16 cellular contexts compared by ENCODE assay signal in the genomic region with DNA sequence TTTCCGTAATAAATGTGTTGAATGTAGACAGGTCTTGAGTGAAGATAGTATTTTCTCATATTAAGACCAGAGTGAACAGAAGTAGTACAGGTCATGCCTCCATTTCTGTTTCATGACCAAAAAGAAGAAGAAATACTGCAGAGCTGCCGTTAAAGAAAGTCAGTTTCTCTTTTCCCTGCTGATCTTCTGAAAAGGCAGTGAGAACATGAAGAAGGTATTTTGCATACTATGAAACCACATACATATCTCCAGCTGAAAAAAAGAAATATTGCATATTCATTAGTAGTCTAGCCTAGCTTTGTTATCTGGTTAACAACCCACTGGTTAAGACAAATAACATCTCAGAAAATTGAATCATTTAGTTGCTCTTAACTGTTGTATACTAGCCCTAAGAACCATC.
DNase-seq lines count a peak whose midpoint lies in the region; ATAC-seq and TF ChIP-seq lines count a peak whose summit lies in the region.
"Had no signal": no experiment of that assay in that cellular context is flagged by ENCODE, and none has a peak within 500 bp of the region (broad histone marks: within the 10 kb centered on the region; RNA-seq: fewer than 3 reads in every experiment).

No MANE protein-coding gene starts in this region.

- POLR2A ChIA-PET in A673 (lab: Charles Lee; ENCODE audit: low non-redundant PET) = no interaction called here

- no peak overlapping the region for H3K4me3 Mint-ChIP-seq in endodermal cell

- H3K4me1 ChIP-seq in A673 (ENCODE audit: insufficient read depth, low read length, poor library complexity, severe bottlenecking) (peaks cover 27% of the 10 kb centered on the region), endodermal cell (ENCODE audit: control insufficient read depth, insufficient read depth, low read length) (no peaks in the 10 kb centered on the region), adrenal gland (replicated peaks in 1 of 2) (no peaks in the 10 kb centered on the region)
- H3K4me1 ChIP-seq: Caco-2 had no signal

- H3K27me3 ChIP-seq in A673 (replicated peaks; ENCODE audit: insufficient read depth, low read depth, low read length, poor library complexity) = no peaks in the 10 kb centered on the region
- no peaks in the 10 kb centered on the region for H3K27me3 ChIP-seq in endodermal cell (ENCODE audit: control insufficient read depth, insufficient read depth, low read length, poor library complexity, severe bottlenecking)
- no peaks in the 10 kb centered on the region for H3K27me3 ChIP-seq in adrenal gland

- H3K4me3 ChIP-seq in A673 (ENCODE audit: low read depth, low read length, poor library complexity, severe bottlenecking) (no peak overlapping the region), endodermal cell (ENCODE audit: low read length) (no peak overlapping the region), adrenal gland (no peak overlapping the region)
- H3K4me3 ChIP-seq: coronary artery had no signal

- ATAC-seq in GM19025 (IDR thresholded peaks at IDR 0.05; ENCODE audit: low read depth, unreplicated experiment) = peak; percentile 63
- ATAC-seq in GM21723 (IDR thresholded peaks at IDR 0.05; ENCODE audit: unreplicated experiment) = peak; percentile 79
- peak; percentile 69 for ATAC-seq in HG03342 (IDR thresholded peaks at IDR 0.05; ENCODE audit: unreplicated experiment)
- ATAC-seq in HG03460 (IDR thresholded peaks at IDR 0.05; ENCODE audit: unreplicated experiment) = no peak

- H3K36me3 Mint-ChIP-seq in endodermal cell (ENCODE audit: low read depth) = peaks cover 13% of the 10 kb centered on the region

- DNase-seq in A673 (ENCODE audit: low spot score) (peak; percentile 4), GDM1 (lab: John Stamatoyannopoulos, UW) (no peak), endodermal cell (no peak), adrenal gland (no peak)
- DNase-seq: Caco-2, KG1, NCI-H2107, OCI-M1, retina, T1000 had no signal

- no peaks in the 10 kb centered on the region for H3K4me1 Mint-ChIP-seq in endodermal cell

- H3K9ac ChIP-seq in endodermal cell (ENCODE audit: extremely low read depth, low read length, poor library complexity, severe bottlenecking) = no peak overlapping the region

- no peaks in the 10 kb centered on the region for H3K9me3 Mint-ChIP-seq in endodermal cell

- TF ChIP-seq POLR2A in adrenal gland (IDR thresholded peaks at IDR 0.05) = no peak

- CTCF ChIA-PET in A673 (lab: Charles Lee) = no interaction called here

- H3K9me3 ChIP-seq in A673 (ENCODE audit: low read depth, low read length, poor library complexity, severe bottlenecking) (no peaks in the 10 kb centered on the region), endodermal cell (ENCODE audit: control insufficient read depth, low read length) (no peaks in the 10 kb centered on the region), adrenal gland (replicated peaks in 1 of 3) (no peaks in the 10 kb centered on the region)
- H3K9me3 ChIP-seq: Caco-2 had no signal

- no peak for TF ChIP-seq CTCF in A673 (conservative IDR thresholded peaks at IDR 0.05; ENCODE audit: low read depth, low read length)
- TF ChIP-seq CTCF in endodermal cell (conservative IDR thresholded peaks at IDR 0.05) = no peak
- no peak for TF ChIP-seq CTCF in adrenal gland (IDR thresholded peaks at IDR 0.05)

- no TSS peak for BruUV-seq in A673 (replicated peaks; lab: Mats Ljungman, UMichigan)

- no peak overlapping the region for H3K27ac ChIP-seq in A673 (ENCODE audit: low read depth, low read length, poor library complexity, severe bottlenecking)
- H3K27ac ChIP-seq in endodermal cell (ENCODE audit: low read depth, low read length) = no peak overlapping the region
- no peak overlapping the region for H3K27ac ChIP-seq in adrenal gland
- H3K27ac ChIP-seq: 22Rv1, coronary artery had no signal

- no peaks in the 10 kb centered on the region for H3K27me3 Mint-ChIP-seq in endodermal cell (ENCODE audit: insufficient read depth)

- H3K27ac Mint-ChIP-seq in endodermal cell = no peak overlapping the region

- WGBS in endodermal cell (ENCODE audit: insufficient coverage in 1 of 2, insufficient read length in 1 of 2), 2 experiments = 88 to 100% methylated on average over 2 of the region's 2 CpGs
- 87 to 91% (median 88%) methylated on average over 2 of the region's 2 CpGs for WGBS in adrenal gland, 4 donors

- H3K36me3 ChIP-seq in A673 (ENCODE audit: insufficient read depth, low read length, poor library complexity, severe bottlenecking) (no peaks in the 10 kb centered on the region), endodermal cell (ENCODE audit: control insufficient read depth, insufficient read depth, low read length) (peaks cover 15% of the 10 kb centered on the region), adrenal gland (replicated peaks in 1 of 2) (no peaks in the 10 kb centered on the region)

- intact Hi-C loops in A673 (cut with micrococcal nuclease; ENCODE audit: unreplicated experiment) = no loop called here
- intact Hi-C loops in adrenal gland (cut with DNase I) = no loop called here
